1 cellular context compared by ENCODE assay signal in the genomic region with DNA sequence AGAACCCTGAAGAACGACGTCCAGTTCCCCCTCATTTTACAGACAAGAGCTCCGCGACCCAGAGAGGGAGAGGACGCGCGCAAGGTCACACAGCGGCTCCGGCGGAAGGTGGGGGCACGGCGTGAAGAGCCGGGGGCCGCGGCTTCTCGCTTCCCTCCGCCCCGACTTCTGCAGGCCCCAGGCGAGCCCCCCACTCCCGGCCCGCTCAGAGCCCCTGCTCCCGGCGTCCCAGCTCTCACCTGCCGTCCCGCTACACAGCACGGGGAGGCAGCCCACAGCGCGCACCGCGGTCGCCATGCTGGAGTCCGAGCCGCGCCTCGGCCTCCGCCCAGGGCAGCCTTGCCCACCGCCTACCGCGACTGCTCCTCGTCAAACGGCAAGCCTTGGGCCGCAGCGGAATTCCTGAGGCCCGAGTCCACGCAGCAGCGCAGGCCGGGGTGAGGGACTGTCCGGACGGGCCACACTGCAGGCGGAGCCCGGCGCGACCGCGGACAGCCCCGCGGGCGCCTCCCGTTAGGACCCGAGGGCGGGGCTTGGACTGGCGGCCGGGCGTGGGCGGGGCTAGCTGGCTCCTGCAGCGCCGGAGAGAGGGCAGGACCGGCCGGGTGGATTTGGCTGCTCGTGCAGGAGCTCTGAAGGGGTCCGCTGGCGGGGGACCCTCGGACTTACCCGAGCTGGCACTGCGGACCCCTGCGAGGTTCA.
A peak's percentile ranks its signal among the peaks of the same experiment; 100 is the strongest.
TF ChIP-seq lines count a peak whose summit lies in the region.

A gene (minus strand): TSS at position 314 of the 702 bp plus-strand sequence. CDS start 17 bp downstream, at position 297.

TF ChIP-seq in GM12878, 131 proteins besides CTCF, POLR2A, EP300 and RAD21 (continued from another document and continues in another):
- TF ChIP-seq RCOR1 (conservative IDR thresholded peaks at IDR 0.05; ENCODE audit: low read depth, low read length), result 0 out of 2 replicates have a peak, but pooled peaks have one; percentile 48
- no peak for TF ChIP-seq IKZF2 (IDR thresholded peaks at IDR 0.05)
- TF ChIP-seq, protein P1, sequence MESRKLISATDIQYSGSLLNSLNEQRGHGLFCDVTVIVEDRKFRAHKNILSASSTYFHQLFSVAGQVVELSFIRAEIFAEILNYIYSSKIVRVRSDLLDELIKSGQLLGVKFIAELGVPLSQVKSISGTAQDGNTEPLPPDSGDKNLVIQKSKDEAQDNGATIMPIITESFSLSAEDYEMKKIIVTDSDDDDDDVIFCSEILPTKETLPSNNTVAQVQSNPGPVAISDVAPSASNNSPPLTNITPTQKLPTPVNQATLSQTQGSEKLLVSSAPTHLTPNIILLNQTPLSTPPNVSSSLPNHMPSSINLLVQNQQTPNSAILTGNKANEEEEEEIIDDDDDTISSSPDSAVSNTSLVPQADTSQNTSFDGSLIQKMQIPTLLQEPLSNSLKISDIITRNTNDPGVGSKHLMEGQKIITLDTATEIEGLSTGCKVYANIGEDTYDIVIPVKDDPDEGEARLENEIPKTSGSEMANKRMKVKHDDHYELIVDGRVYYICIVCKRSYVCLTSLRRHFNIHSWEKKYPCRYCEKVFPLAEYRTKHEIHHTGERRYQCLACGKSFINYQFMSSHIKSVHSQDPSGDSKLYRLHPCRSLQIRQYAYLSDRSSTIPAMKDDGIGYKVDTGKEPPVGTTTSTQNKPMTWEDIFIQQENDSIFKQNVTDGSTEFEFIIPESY (IDR thresholded peaks at IDR 0.05), result peak; percentile 84
- TF ChIP-seq, protein P2, sequence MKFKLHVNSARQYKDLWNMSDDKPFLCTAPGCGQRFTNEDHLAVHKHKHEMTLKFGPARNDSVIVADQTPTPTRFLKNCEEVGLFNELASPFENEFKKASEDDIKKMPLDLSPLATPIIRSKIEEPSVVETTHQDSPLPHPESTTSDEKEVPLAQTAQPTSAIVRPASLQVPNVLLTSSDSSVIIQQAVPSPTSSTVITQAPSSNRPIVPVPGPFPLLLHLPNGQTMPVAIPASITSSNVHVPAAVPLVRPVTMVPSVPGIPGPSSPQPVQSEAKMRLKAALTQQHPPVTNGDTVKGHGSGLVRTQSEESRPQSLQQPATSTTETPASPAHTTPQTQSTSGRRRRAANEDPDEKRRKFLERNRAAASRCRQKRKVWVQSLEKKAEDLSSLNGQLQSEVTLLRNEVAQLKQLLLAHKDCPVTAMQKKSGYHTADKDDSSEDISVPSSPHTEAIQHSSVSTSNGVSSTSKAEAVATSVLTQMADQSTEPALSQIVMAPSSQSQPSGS (IDR thresholded peaks at IDR 0.05; ENCODE audit: low read length), result no peak
- TF ChIP-seq CBX5 (IDR thresholded peaks at IDR 0.05; ENCODE audit: low read depth), result peak; percentile 38; the same call in 1 of the 2 replicates
- peak; percentile 72 for TF ChIP-seq SP1 (IDR thresholded peaks at IDR 0.05; ENCODE audit: low read depth, low read length)
- TF ChIP-seq, protein P3, sequence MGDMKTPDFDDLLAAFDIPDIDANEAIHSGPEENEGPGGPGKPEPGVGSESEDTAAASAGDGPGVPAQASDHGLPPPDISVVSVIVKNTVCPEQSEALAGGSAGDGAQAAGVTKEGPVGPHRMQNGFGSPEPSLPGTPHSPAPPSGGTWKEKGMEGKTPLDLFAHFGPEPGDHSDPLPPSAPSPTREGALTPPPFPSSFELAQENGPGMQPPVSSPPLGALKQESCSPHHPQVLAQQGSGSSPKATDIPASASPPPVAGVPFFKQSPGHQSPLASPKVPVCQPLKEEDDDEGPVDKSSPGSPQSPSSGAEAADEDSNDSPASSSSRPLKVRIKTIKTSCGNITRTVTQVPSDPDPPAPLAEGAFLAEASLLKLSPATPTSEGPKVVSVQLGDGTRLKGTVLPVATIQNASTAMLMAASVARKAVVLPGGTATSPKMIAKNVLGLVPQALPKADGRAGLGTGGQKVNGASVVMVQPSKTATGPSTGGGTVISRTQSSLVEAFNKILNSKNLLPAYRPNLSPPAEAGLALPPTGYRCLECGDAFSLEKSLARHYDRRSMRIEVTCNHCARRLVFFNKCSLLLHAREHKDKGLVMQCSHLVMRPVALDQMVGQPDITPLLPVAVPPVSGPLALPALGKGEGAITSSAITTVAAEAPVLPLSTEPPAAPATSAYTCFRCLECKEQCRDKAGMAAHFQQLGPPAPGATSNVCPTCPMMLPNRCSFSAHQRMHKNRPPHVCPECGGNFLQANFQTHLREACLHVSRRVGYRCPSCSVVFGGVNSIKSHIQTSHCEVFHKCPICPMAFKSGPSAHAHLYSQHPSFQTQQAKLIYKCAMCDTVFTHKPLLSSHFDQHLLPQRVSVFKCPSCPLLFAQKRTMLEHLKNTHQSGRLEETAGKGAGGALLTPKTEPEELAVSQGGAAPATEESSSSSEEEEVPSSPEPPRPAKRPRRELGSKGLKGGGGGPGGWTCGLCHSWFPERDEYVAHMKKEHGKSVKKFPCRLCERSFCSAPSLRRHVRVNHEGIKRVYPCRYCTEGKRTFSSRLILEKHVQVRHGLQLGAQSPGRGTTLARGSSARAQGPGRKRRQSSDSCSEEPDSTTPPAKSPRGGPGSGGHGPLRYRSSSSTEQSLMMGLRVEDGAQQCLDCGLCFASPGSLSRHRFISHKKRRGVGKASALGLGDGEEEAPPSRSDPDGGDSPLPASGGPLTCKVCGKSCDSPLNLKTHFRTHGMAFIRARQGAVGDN (IDR thresholded peaks at IDR 0.05), result peak; percentile 72
- TF ChIP-seq CBFB (IDR thresholded peaks at IDR 0.05; ENCODE audit: low read depth), result peak; percentile 64; the same call in 1 of the 2 replicates
- TF ChIP-seq HDAC2 (IDR thresholded peaks at IDR 0.05), result no peak
- TF ChIP-seq HDAC6 (IDR thresholded peaks at IDR 0.05; ENCODE audit: unreplicated experiment), result peak; percentile 70
- TF ChIP-seq, protein P4, sequence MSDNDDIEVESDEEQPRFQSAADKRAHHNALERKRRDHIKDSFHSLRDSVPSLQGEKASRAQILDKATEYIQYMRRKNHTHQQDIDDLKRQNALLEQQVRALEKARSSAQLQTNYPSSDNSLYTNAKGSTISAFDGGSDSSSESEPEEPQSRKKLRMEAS (IDR thresholded peaks at IDR 0.05; ENCODE audit: low read depth, low read length), result peak; percentile 66
- TF ChIP-seq NRF1 (conservative IDR thresholded peaks at IDR 0.05; ENCODE audit: low read depth, low read length), result no peak
- TF ChIP-seq, protein P5, sequence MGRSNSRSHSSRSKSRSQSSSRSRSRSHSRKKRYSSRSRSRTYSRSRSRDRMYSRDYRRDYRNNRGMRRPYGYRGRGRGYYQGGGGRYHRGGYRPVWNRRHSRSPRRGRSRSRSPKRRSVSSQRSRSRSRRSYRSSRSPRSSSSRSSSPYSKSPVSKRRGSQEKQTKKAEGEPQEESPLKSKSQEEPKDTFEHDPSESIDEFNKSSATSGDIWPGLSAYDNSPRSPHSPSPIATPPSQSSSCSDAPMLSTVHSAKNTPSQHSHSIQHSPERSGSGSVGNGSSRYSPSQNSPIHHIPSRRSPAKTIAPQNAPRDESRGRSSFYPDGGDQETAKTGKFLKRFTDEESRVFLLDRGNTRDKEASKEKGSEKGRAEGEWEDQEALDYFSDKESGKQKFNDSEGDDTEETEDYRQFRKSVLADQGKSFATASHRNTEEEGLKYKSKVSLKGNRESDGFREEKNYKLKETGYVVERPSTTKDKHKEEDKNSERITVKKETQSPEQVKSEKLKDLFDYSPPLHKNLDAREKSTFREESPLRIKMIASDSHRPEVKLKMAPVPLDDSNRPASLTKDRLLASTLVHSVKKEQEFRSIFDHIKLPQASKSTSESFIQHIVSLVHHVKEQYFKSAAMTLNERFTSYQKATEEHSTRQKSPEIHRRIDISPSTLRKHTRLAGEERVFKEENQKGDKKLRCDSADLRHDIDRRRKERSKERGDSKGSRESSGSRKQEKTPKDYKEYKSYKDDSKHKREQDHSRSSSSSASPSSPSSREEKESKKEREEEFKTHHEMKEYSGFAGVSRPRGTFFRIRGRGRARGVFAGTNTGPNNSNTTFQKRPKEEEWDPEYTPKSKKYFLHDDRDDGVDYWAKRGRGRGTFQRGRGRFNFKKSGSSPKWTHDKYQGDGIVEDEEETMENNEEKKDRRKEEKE (IDR thresholded peaks at IDR 0.05), result no peak
- TF ChIP-seq BHLHE40 (IDR thresholded peaks at IDR 0.05; ENCODE audit: borderline replicate concordance in 1 of 2, low read depth in 2 of 2, low read length in 1 of 2), result peak in 1 of 2 experiments; percentile 82; a peak in 2 of 4 replicates
- TF ChIP-seq MTA3 (IDR thresholded peaks at IDR 0.05; ENCODE audit: borderline replicate concordance, low read length), result no peak
- no peak for TF ChIP-seq EZH2 (IDR thresholded peaks at IDR 0.05; ENCODE audit: borderline replicate concordance, control insufficient read depth, low read depth, low read length)
- TF ChIP-seq ATF7 (IDR thresholded peaks at IDR 0.05; ENCODE audit: low read depth), result no peak
- peak; percentile 65; the same call in 1 of the 2 replicates for TF ChIP-seq POLR2AphosphoS2 (IDR thresholded peaks at IDR 0.05; ENCODE audit: low read depth, low read length)
- TF ChIP-seq RELA (IDR thresholded peaks at IDR 0.05; ENCODE audit: borderline replicate concordance, partially characterized antibody), result peak; percentile 76
- TF ChIP-seq GABPA (IDR thresholded peaks at IDR 0.05; ENCODE audit: low read depth), result no peak
- TF ChIP-seq, protein P6, sequence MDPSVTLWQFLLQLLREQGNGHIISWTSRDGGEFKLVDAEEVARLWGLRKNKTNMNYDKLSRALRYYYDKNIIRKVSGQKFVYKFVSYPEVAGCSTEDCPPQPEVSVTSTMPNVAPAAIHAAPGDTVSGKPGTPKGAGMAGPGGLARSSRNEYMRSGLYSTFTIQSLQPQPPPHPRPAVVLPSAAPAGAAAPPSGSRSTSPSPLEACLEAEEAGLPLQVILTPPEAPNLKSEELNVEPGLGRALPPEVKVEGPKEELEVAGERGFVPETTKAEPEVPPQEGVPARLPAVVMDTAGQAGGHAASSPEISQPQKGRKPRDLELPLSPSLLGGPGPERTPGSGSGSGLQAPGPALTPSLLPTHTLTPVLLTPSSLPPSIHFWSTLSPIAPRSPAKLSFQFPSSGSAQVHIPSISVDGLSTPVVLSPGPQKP (IDR thresholded peaks at IDR 0.05; ENCODE audit: low read depth, low read length), result peak; percentile 49; the same call in 1 of the 2 replicates
- TF ChIP-seq PML (IDR thresholded peaks at IDR 0.05; ENCODE audit: low read length), result peak; percentile 59; the same call in 1 of the 2 replicates
- no peak for TF ChIP-seq HDGF (IDR thresholded peaks at IDR 0.05)
- no peak for TF ChIP-seq JUND (IDR thresholded peaks at IDR 0.05; ENCODE audit: low read depth, low read length)
- TF ChIP-seq SUZ12 (IDR thresholded peaks at IDR 0.05; ENCODE audit: unreplicated experiment), result no peak
- TF ChIP-seq FOXM1 (IDR thresholded peaks at IDR 0.05; ENCODE audit: low read depth, low read length), result no peak
- peak; percentile 82 for TF ChIP-seq BACH1 (IDR thresholded peaks at IDR 0.05; ENCODE audit: borderline replicate concordance)
- no peak for TF ChIP-seq ZNF622 (IDR thresholded peaks at IDR 0.05)
- TF ChIP-seq RBBP5 (conservative IDR thresholded peaks at IDR 0.05), result no peak
- TF ChIP-seq EGR1 (IDR thresholded peaks at IDR 0.05; ENCODE audit: borderline replicate concordance in 1 of 2, low read depth in 2 of 2, low read length in 2 of 2), result peak in 1 of 2 experiments; percentile 77; a peak in 2 of 3 replicates
- no peak for TF ChIP-seq TCF7 (IDR thresholded peaks at IDR 0.05; ENCODE audit: borderline replicate concordance)
- TF ChIP-seq STAT3 (IDR thresholded peaks at IDR 0.05; ENCODE audit: low read depth, low read length), result no peak
- 0 out of 2 replicates have a peak, but pooled peaks have one; percentile 64 for TF ChIP-seq NBN (IDR thresholded peaks at IDR 0.05)
- TF ChIP-seq ZNF384 (IDR thresholded peaks at IDR 0.05; ENCODE audit: borderline replicate concordance, low read depth, low read length), result no peak
- TF ChIP-seq, protein P7, sequence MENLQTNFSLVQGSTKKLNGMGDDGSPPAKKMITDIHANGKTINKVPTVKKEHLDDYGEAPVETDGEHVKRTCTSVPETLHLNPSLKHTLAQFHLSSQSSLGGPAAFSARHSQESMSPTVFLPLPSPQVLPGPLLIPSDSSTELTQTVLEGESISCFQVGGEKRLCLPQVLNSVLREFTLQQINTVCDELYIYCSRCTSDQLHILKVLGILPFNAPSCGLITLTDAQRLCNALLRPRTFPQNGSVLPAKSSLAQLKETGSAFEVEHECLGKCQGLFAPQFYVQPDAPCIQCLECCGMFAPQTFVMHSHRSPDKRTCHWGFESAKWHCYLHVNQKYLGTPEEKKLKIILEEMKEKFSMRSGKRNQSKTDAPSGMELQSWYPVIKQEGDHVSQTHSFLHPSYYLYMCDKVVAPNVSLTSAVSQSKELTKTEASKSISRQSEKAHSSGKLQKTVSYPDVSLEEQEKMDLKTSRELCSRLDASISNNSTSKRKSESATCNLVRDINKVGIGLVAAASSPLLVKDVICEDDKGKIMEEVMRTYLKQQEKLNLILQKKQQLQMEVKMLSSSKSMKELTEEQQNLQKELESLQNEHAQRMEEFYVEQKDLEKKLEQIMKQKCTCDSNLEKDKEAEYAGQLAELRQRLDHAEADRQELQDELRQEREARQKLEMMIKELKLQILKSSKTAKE (IDR thresholded peaks at IDR 0.05; ENCODE audit: low read depth, poor library complexity, severe bottlenecking), result no peak
- peak; percentile 98 for TF ChIP-seq MYB (IDR thresholded peaks at IDR 0.05; ENCODE audit: borderline replicate concordance, low read depth, low read length)
- peak; percentile 79 for TF ChIP-seq POLR2AphosphoS5 (IDR thresholded peaks at IDR 0.05; ENCODE audit: low read length)
- TF ChIP-seq SUPT20H (IDR thresholded peaks at IDR 0.05; ENCODE audit: borderline replicate concordance, control insufficient read depth, low read depth, low read length), result no peak
- TF ChIP-seq, protein P8, sequence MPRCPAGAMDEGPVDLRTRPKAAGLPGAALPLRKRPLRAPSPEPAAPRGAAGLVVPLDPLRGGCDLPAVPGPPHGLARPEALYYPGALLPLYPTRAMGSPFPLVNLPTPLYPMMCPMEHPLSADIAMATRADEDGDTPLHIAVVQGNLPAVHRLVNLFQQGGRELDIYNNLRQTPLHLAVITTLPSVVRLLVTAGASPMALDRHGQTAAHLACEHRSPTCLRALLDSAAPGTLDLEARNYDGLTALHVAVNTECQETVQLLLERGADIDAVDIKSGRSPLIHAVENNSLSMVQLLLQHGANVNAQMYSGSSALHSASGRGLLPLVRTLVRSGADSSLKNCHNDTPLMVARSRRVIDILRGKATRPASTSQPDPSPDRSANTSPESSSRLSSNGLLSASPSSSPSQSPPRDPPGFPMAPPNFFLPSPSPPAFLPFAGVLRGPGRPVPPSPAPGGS (IDR thresholded peaks at IDR 0.05; ENCODE audit: borderline replicate concordance, insufficient read depth, low read depth, low read length, poor library complexity, severe bottlenecking), result no peak
- TF ChIP-seq TBL1XR1 (IDR thresholded peaks at IDR 0.05; ENCODE audit: low read depth, low read length), result 0 out of 2 replicates have a peak, but pooled peaks have one; percentile 39
